2 cellular contexts compared by ENCODE assay signal in genomic region chr11:69815973-69816372, GRCh38.
TF ChIP-seq lines count a peak whose summit lies in the region.

No MANE protein-coding gene starts in this region.

TF ChIP-seq in GM23338, 12 proteins besides CTCF, POLR2A, EP300 and RAD21:
- TF ChIP-seq ZNF114 (CRISPR knock-in tag; IDR thresholded peaks at IDR 0.05): no peak

TF ChIP-seq in H1, 55 proteins besides CTCF, POLR2A, EP300 and RAD21:
- no peak for TF ChIP-seq SUZ12 (IDR thresholded peaks at IDR 0.05; ENCODE audit: low read length)
- TF ChIP-seq, protein P1, sequence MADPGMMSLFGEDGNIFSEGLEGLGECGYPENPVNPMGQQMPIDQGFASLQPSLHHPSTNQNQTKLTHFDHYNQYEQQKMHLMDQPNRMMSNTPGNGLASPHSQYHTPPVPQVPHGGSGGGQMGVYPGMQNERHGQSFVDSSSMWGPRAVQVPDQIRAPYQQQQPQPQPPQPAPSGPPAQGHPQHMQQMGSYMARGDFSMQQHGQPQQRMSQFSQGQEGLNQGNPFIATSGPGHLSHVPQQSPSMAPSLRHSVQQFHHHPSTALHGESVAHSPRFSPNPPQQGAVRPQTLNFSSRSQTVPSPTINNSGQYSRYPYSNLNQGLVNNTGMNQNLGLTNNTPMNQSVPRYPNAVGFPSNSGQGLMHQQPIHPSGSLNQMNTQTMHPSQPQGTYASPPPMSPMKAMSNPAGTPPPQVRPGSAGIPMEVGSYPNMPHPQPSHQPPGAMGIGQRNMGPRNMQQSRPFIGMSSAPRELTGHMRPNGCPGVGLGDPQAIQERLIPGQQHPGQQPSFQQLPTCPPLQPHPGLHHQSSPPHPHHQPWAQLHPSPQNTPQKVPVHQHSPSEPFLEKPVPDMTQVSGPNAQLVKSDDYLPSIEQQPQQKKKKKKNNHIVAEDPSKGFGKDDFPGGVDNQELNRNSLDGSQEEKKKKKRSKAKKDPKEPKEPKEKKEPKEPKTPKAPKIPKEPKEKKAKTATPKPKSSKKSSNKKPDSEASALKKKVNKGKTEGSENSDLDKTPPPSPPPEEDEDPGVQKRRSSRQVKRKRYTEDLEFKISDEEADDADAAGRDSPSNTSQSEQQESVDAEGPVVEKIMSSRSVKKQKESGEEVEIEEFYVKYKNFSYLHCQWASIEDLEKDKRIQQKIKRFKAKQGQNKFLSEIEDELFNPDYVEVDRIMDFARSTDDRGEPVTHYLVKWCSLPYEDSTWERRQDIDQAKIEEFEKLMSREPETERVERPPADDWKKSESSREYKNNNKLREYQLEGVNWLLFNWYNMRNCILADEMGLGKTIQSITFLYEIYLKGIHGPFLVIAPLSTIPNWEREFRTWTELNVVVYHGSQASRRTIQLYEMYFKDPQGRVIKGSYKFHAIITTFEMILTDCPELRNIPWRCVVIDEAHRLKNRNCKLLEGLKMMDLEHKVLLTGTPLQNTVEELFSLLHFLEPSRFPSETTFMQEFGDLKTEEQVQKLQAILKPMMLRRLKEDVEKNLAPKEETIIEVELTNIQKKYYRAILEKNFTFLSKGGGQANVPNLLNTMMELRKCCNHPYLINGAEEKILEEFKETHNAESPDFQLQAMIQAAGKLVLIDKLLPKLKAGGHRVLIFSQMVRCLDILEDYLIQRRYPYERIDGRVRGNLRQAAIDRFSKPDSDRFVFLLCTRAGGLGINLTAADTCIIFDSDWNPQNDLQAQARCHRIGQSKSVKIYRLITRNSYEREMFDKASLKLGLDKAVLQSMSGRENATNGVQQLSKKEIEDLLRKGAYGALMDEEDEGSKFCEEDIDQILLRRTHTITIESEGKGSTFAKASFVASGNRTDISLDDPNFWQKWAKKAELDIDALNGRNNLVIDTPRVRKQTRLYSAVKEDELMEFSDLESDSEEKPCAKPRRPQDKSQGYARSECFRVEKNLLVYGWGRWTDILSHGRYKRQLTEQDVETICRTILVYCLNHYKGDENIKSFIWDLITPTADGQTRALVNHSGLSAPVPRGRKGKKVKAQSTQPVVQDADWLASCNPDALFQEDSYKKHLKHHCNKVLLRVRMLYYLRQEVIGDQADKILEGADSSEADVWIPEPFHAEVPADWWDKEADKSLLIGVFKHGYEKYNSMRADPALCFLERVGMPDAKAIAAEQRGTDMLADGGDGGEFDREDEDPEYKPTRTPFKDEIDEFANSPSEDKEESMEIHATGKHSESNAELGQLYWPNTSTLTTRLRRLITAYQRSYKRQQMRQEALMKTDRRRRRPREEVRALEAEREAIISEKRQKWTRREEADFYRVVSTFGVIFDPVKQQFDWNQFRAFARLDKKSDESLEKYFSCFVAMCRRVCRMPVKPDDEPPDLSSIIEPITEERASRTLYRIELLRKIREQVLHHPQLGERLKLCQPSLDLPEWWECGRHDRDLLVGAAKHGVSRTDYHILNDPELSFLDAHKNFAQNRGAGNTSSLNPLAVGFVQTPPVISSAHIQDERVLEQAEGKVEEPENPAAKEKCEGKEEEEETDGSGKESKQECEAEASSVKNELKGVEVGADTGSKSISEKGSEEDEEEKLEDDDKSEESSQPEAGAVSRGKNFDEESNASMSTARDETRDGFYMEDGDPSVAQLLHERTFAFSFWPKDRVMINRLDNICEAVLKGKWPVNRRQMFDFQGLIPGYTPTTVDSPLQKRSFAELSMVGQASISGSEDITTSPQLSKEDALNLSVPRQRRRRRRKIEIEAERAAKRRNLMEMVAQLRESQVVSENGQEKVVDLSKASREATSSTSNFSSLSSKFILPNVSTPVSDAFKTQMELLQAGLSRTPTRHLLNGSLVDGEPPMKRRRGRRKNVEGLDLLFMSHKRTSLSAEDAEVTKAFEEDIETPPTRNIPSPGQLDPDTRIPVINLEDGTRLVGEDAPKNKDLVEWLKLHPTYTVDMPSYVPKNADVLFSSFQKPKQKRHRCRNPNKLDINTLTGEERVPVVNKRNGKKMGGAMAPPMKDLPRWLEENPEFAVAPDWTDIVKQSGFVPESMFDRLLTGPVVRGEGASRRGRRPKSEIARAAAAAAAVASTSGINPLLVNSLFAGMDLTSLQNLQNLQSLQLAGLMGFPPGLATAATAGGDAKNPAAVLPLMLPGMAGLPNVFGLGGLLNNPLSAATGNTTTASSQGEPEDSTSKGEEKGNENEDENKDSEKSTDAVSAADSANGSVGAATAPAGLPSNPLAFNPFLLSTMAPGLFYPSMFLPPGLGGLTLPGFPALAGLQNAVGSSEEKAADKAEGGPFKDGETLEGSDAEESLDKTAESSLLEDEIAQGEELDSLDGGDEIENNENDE (IDR thresholded peaks at IDR 0.05; ENCODE audit: insufficient replicate concordance, low read length): no peak
- no peak for TF ChIP-seq KDM4A (IDR thresholded peaks at IDR 0.05; ENCODE audit: low read depth, low read length, severe bottlenecking)
- TF ChIP-seq JUN (IDR thresholded peaks at IDR 0.05; ENCODE audit: low read depth, low read length): no peak
- no peak for TF ChIP-seq CBX8 (IDR thresholded peaks at IDR 0.05; ENCODE audit: borderline replicate concordance, low read depth, low read length)
- no peak for TF ChIP-seq SP1 (IDR thresholded peaks at IDR 0.05; ENCODE audit: low read depth, low read length)
- TF ChIP-seq RFX5 (IDR thresholded peaks at IDR 0.05; ENCODE audit: borderline replicate concordance, low read depth, low read length): no peak
- TF ChIP-seq SAP30 (IDR thresholded peaks at IDR 0.05; ENCODE audit: insufficient read depth, insufficient replicate concordance, low read length): no peak
- no peak for TF ChIP-seq CTBP2 (IDR thresholded peaks at IDR 0.05; ENCODE audit: borderline replicate concordance, insufficient read depth, insufficient read length, low read length)
- no peak for TF ChIP-seq CEBPB (IDR thresholded peaks at IDR 0.05; ENCODE audit: low read depth, low read length)
- TF ChIP-seq KDM5A (IDR thresholded peaks at IDR 0.05; ENCODE audit: low read length): no peak
- TF ChIP-seq CHD2 (IDR thresholded peaks at IDR 0.05; ENCODE audit: low read length): no peak
- TF ChIP-seq SIX5 (IDR thresholded peaks at IDR 0.05; ENCODE audit: low read depth, low read length): no peak
- TF ChIP-seq EGR1 (IDR thresholded peaks at IDR 0.05; ENCODE audit: borderline replicate concordance, low read depth, low read length): no peak
- TF ChIP-seq YY1 (IDR thresholded peaks at IDR 0.05; ENCODE audit: low read depth, low read length): no peak
- TF ChIP-seq FOSL1 (IDR thresholded peaks at IDR 0.05; ENCODE audit: insufficient read depth, low read depth, low read length): no peak
- TF ChIP-seq RBBP5 (IDR thresholded peaks at IDR 0.05; ENCODE audit: borderline replicate concordance, low read depth, low read length): no peak
- no peak for TF ChIP-seq E2F6 (IDR thresholded peaks at IDR 0.05)
TF ChIP-seq in H1: peak in this region for 0.
